ENCODE assay signal across 9 cellular contexts in genomic region chr6:105363100-105363754, GRCh38. TPM values are rescaled to one million over a fixed set of nuclear protein-coding genes. Genes with fewer than 3 reads are reported as not detected.
DNase-seq lines count a peak whose midpoint lies in the region; ATAC-seq lines count a peak whose summit lies in the region.
"Had no signal": no experiment of that assay in that cellular context is flagged by ENCODE, and none has a peak within 500 bp of the region (broad histone marks: within the 10 kb centered on the region; RNA-seq: fewer than 3 reads in every experiment).

No MANE protein-coding gene starts in this region.

- no CpG with 5 or more reads among the region's 1 CpG for WGBS in trophoblast cell (ENCODE audit: extremely low coverage, insufficient coverage, insufficient read length)

- H2BK120ac ChIP-seq in trophoblast cell (ENCODE audit: insufficient read depth, low read length, poor library complexity): no peak overlapping the region

- H3K4me2 ChIP-seq in trophoblast cell (ENCODE audit: low read length): no peak overlapping the region

- H2AFZ ChIP-seq in trophoblast cell (ENCODE audit: insufficient read depth, low read length, poor library complexity): no peak overlapping the region

- no peak overlapping the region for H2BK12ac ChIP-seq in trophoblast cell (ENCODE audit: low read length)

- no peak overlapping the region for H4K12ac ChIP-seq in trophoblast cell (ENCODE audit: low read depth, low read length)

- no peak overlapping the region for H4K91ac ChIP-seq in trophoblast cell (ENCODE audit: low read depth, low read length)

- no peak overlapping the region for H4K8ac ChIP-seq in trophoblast cell (ENCODE audit: low read depth, low read length)

- H3K23ac ChIP-seq in trophoblast cell (ENCODE audit: low read length): no peak overlapping the region

- no peak overlapping the region for H2BK5ac ChIP-seq in trophoblast cell (ENCODE audit: low read depth, low read length, poor library complexity)

- no peak overlapping the region for H2AK5ac ChIP-seq in trophoblast cell (ENCODE audit: low read length)

- H3K4me3 Mint-ChIP-seq in activated T-helper 1 cell treated with anti-CD3 and anti-CD28 coated beads, Interleukin-12 subunit alpha, Interleukin-12 subunit beta, Interleukin-2, Interleukin-4 antibody, amounts not matched to agents 30 ng/mL and 10 ng/mL and 1 ng/mL, durations not matched to agents 14 hours and 24 hours and 36 hours: no peak overlapping the region
- no peak overlapping the region for H3K4me3 Mint-ChIP-seq in activated CD8-positive, alpha-beta memory T cell treated with anti-CD3 and anti-CD28 coated beads, Interleukin-2, amount 10 ng/mL, durations not matched to agents 7 days and 5 days
- H3K4me3 Mint-ChIP-seq: activated CD4-positive, alpha-beta T cell treated with anti-CD3 and anti-CD28 coated beads, Interleukin-2, amount 10 ng/mL, durations not matched to agents 7 days and 5 days had no signal

- no peak overlapping the region for H3K27ac ChIP-seq in trophoblast cell (ENCODE audit: low read depth, low read length)

- H3K79me1 ChIP-seq in trophoblast cell (ENCODE audit: low read length): no peaks in the 10 kb centered on the region

- H3K27me3 Mint-ChIP-seq in activated T-helper 1 cell treated with anti-CD3 and anti-CD28 coated beads, Interleukin-12 subunit alpha, Interleukin-12 subunit beta, Interleukin-2, Interleukin-4 antibody, amounts not matched to agents 30 ng/mL and 10 ng/mL and 1 ng/mL, durations not matched to agents 14 hours and 24 hours and 36 hours (ENCODE audit: insufficient read depth): no peaks in the 10 kb centered on the region
- H3K27me3 Mint-ChIP-seq in activated CD8-positive, alpha-beta memory T cell treated with anti-CD3 and anti-CD28 coated beads, Interleukin-2, amount 10 ng/mL, durations not matched to agents 7 days and 5 days: no peaks in the 10 kb centered on the region
- H3K27me3 Mint-ChIP-seq: activated CD4-positive, alpha-beta T cell treated with anti-CD3 and anti-CD28 coated beads, Interleukin-2, amount 10 ng/mL, durations not matched to agents 7 days and 5 days had no signal

- peak overlapping the region; percentile 70 for H3K18ac ChIP-seq in trophoblast cell (ENCODE audit: low read length)

- H3K4ac ChIP-seq in trophoblast cell (ENCODE audit: low read depth, low read length): no peak overlapping the region

- H3K36me3 Mint-ChIP-seq in activated T-helper 1 cell treated with anti-CD3 and anti-CD28 coated beads, Interleukin-12 subunit alpha, Interleukin-12 subunit beta, Interleukin-2, Interleukin-4 antibody, amounts not matched to agents 30 ng/mL and 10 ng/mL and 1 ng/mL, durations not matched to agents 14 hours and 24 hours and 36 hours (ENCODE audit: low read depth): peaks cover 26% of the 10 kb centered on the region
- peaks cover 29% of the 10 kb centered on the region for H3K36me3 Mint-ChIP-seq in activated CD8-positive, alpha-beta memory T cell treated with anti-CD3 and anti-CD28 coated beads, Interleukin-2, amount 10 ng/mL, durations not matched to agents 7 days and 5 days

- H3K9me3 Mint-ChIP-seq in activated T-helper 1 cell treated with anti-CD3 and anti-CD28 coated beads, Interleukin-12 subunit alpha, Interleukin-12 subunit beta, Interleukin-2, Interleukin-4 antibody, amounts not matched to agents 30 ng/mL and 10 ng/mL and 1 ng/mL, durations not matched to agents 14 hours and 24 hours and 36 hours: no peaks in the 10 kb centered on the region
- no peaks in the 10 kb centered on the region for H3K9me3 Mint-ChIP-seq in activated CD8-positive, alpha-beta memory T cell treated with anti-CD3 and anti-CD28 coated beads, Interleukin-2, amount 10 ng/mL, durations not matched to agents 7 days and 5 days (ENCODE audit: low read depth)
- H3K9me3 Mint-ChIP-seq: activated CD4-positive, alpha-beta T cell treated with anti-CD3 and anti-CD28 coated beads, Interleukin-2, amount 10 ng/mL, durations not matched to agents 7 days and 5 days had no signal

- no peak overlapping the region for H3K27ac Mint-ChIP-seq in activated T-helper 1 cell treated with anti-CD3 and anti-CD28 coated beads, Interleukin-12 subunit alpha, Interleukin-12 subunit beta, Interleukin-2, Interleukin-4 antibody, amounts not matched to agents 30 ng/mL and 10 ng/mL and 1 ng/mL, durations not matched to agents 14 hours and 24 hours and 36 hours
- no peak overlapping the region for H3K27ac Mint-ChIP-seq in activated CD8-positive, alpha-beta memory T cell treated with anti-CD3 and anti-CD28 coated beads, Interleukin-2, amount 10 ng/mL, durations not matched to agents 7 days and 5 days
- H3K27ac Mint-ChIP-seq: activated CD4-positive, alpha-beta T cell treated with anti-CD3 and anti-CD28 coated beads, Interleukin-2, amount 10 ng/mL, durations not matched to agents 7 days and 5 days had no signal

- ATAC-seq in HG02763 (IDR thresholded peaks at IDR 0.05; ENCODE audit: unreplicated experiment): no peak
- ATAC-seq in activated CD8-positive, alpha-beta memory T cell treated with anti-CD3 and anti-CD28 coated beads, Interleukin-2, amount 10 ng/mL, durations not matched to agents 7 days and 5 days: no peak

- H3K9me3 ChIP-seq in trophoblast cell (ENCODE audit: insufficient read depth, low read depth, low read length): no peaks in the 10 kb centered on the region

- H3K4me1 Mint-ChIP-seq in activated T-helper 1 cell treated with anti-CD3 and anti-CD28 coated beads, Interleukin-12 subunit alpha, Interleukin-12 subunit beta, Interleukin-2, Interleukin-4 antibody, amounts not matched to agents 30 ng/mL and 10 ng/mL and 1 ng/mL, durations not matched to agents 14 hours and 24 hours and 36 hours (ENCODE audit: low read depth): peaks cover 17% of the 10 kb centered on the region
- peaks cover 17% of the 10 kb centered on the region for H3K4me1 Mint-ChIP-seq in activated CD8-positive, alpha-beta memory T cell treated with anti-CD3 and anti-CD28 coated beads, Interleukin-2, amount 10 ng/mL, durations not matched to agents 7 days and 5 days

- no peaks in the 10 kb centered on the region for H3K27me3 ChIP-seq in trophoblast cell (ENCODE audit: insufficient read depth, low read length)

- CTCF ChIA-PET in activated CD8-positive, alpha-beta memory T cell treated with anti-CD3 and anti-CD28 coated beads, Interleukin-2, amount 10 ng/mL, durations not matched to agents 7 days and 5 days (lab: Charles Lee): interaction anchor here (1.3 kb wide), 2 partner anchors 11 to 16 kb away, joined by 3 read pairs; no protein-coding TSS in a partner anchor

- H3K4me1 ChIP-seq in trophoblast cell (ENCODE audit: control insufficient read depth in 1 of 2, insufficient read depth in 2 of 2, low read length in 2 of 2): peaks cover 9 to 14% of the 10 kb centered on the region in 2 experiments

- H3K4me3 ChIP-seq in trophoblast cell (ENCODE audit: low read depth, low read length): no peak overlapping the region

- intact Hi-C loops in activated T-helper 1 cell treated with anti-CD3 and anti-CD28 coated beads, Interleukin-12 subunit alpha, Interleukin-12 subunit beta, Interleukin-2, Interleukin-4 antibody, amounts not matched to agents 30 ng/mL and 10 ng/mL and 1 ng/mL, durations not matched to agents 14 hours and 24 hours and 36 hours (cut with micrococcal nuclease): loop anchor here (1.0 kb wide), 1 partner anchor 46 kb away; no protein-coding TSS in a partner anchor

- H3K36me3 ChIP-seq in trophoblast cell (ENCODE audit: control insufficient read depth in 1 of 2, insufficient read depth in 2 of 2, low read length in 2 of 2): peaks cover 6 to 23% of the 10 kb centered on the region in 2 experiments

- no peak overlapping the region for H3K14ac ChIP-seq in trophoblast cell (ENCODE audit: low read length)

- DNase-seq in GM03348 (ENCODE audit: low spot score) (peak; percentile 57), NCI-H2171 treated with DMSO at 0.1 percent for 48 hours (lab: John Stamatoyannopoulos, UW) (peak; percentile 49), dedifferentiated amniotic fluid mesenchymal stem cell (ENCODE audit: extremely low spot score) (peak; percentile 42), trophoblast cell (no peak), SIG-M5 (lab: John Stamatoyannopoulos, UW) (no peak)
- no peak for DNase-seq in activated T-helper 1 cell treated with anti-CD3 and anti-CD28 coated beads, Interleukin-12 subunit alpha, Interleukin-12 subunit beta, Interleukin-2, Interleukin-4 antibody, amounts not matched to agents 30 ng/mL and 10 ng/mL and 1 ng/mL, durations not matched to agents 14 hours and 24 hours and 36 hours (ENCODE audit: low spot score)
- no peak for DNase-seq in activated CD8-positive, alpha-beta memory T cell treated with anti-CD3 and anti-CD28 coated beads, Interleukin-2, amount 10 ng/mL, durations not matched to agents 7 days and 5 days
- DNase-seq: activated CD4-positive, alpha-beta T cell treated with anti-CD3 and anti-CD28 coated beads, Interleukin-2, amount 10 ng/mL, durations not matched to agents 7 days and 5 days had no signal

- peaks cover 2% of the 10 kb centered on the region for H3K79me2 ChIP-seq in trophoblast cell (ENCODE audit: control insufficient read depth, insufficient read depth, low read length, poor library complexity)

- H3K9ac ChIP-seq in trophoblast cell (ENCODE audit: low read length): no peak overlapping the region

RNA-seq across cellular contexts. Expression of gene PREP, which starts 39.7 kb away (rescaled TPM):
- 45.1 and 45.2 TPM in 2 replicates for polyA plus RNA-seq in trophoblast cell (2013)
- 55.9 and 58.1 TPM in 2 replicates for total RNA-seq in activated T-helper 1 cell treated with anti-CD3 and anti-CD28 coated beads, Interleukin-12 subunit alpha, Interleukin-12 subunit beta, Interleukin-2, Interleukin-4 antibody, amounts not matched to agents 30 ng/mL and 10 ng/mL and 1 ng/mL, durations not matched to agents 14 hours and 24 hours and 36 hours
- 10 to 100 TPM; 44.1 to 52.9 TPM for total RNA-seq in activated CD8-positive, alpha-beta memory T cell treated with anti-CD3 and anti-CD28 coated beads, Interleukin-2, amount 10 ng/mL, durations not matched to agents 7 days and 5 days

Comparison
In these comparisons a context has a peak if more than half of its experiments do, and no peak if none do; other contexts are left out.
1. DNase-seq: peak in GM03348 (single experiment), NCI-H2171 treated with DMSO at 0.1 percent for 48 hours (single experiment) and dedifferentiated amniotic fluid mesenchymal stem cell (single experiment); none in trophoblast cell (0 of 2), activated T-helper 1 cell treated with anti-CD3 and anti-CD28 coated beads, Interleukin-12 subunit alpha, Interleukin-12 subunit beta, Interleukin-2, Interleukin-4 antibody, amounts not matched to agents 30 ng/mL and 10 ng/mL and 1 ng/mL, durations not matched to agents 14 hours and 24 hours and 36 hours (single experiment), SIG-M5 (single experiment) and activated CD8-positive, alpha-beta memory T cell treated with anti-CD3 and anti-CD28 coated beads, Interleukin-2, amount 10 ng/mL, durations not matched to agents 7 days and 5 days (single experiment).